1 cellular context compared by ENCODE assay signal in genomic region chr1:85279463-85280080, GRCh38.
TF ChIP-seq lines count a peak whose summit lies in the region.

No MANE protein-coding gene starts in this region.

TF ChIP-seq in K562, 482 proteins besides CTCF, POLR2A, EP300 and RAD21 (continued from another document and continues in another):
- TF ChIP-seq RBM22 (IDR thresholded peaks at IDR 0.05; ENCODE audit: low read depth, low read length, poor library complexity, severe bottlenecking) = no peak
- TF ChIP-seq DPF2 (IDR thresholded peaks at IDR 0.05) = no peak
- TF ChIP-seq, protein P1, sequence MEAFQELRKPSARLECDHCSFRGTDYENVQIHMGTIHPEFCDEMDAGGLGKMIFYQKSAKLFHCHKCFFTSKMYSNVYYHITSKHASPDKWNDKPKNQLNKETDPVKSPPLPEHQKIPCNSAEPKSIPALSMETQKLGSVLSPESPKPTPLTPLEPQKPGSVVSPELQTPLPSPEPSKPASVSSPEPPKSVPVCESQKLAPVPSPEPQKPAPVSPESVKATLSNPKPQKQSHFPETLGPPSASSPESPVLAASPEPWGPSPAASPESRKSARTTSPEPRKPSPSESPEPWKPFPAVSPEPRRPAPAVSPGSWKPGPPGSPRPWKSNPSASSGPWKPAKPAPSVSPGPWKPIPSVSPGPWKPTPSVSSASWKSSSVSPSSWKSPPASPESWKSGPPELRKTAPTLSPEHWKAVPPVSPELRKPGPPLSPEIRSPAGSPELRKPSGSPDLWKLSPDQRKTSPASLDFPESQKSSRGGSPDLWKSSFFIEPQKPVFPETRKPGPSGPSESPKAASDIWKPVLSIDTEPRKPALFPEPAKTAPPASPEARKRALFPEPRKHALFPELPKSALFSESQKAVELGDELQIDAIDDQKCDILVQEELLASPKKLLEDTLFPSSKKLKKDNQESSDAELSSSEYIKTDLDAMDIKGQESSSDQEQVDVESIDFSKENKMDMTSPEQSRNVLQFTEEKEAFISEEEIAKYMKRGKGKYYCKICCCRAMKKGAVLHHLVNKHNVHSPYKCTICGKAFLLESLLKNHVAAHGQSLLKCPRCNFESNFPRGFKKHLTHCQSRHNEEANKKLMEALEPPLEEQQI (IDR thresholded peaks at IDR 0.05) = no peak
- TF ChIP-seq, protein P2, sequence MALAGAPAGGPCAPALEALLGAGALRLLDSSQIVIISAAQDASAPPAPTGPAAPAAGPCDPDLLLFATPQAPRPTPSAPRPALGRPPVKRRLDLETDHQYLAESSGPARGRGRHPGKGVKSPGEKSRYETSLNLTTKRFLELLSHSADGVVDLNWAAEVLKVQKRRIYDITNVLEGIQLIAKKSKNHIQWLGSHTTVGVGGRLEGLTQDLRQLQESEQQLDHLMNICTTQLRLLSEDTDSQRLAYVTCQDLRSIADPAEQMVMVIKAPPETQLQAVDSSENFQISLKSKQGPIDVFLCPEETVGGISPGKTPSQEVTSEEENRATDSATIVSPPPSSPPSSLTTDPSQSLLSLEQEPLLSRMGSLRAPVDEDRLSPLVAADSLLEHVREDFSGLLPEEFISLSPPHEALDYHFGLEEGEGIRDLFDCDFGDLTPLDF (CRISPR knock-in tag; IDR thresholded peaks at IDR 0.05) = no peak
- no peak for TF ChIP-seq ATF1 (CRISPR knock-in tag; IDR thresholded peaks at IDR 0.05)
- TF ChIP-seq ATF1 (tag; IDR thresholded peaks at IDR 0.05) = peak; percentile 10; the same call in 1 of the 2 replicates
- TF ChIP-seq, protein P3, sequence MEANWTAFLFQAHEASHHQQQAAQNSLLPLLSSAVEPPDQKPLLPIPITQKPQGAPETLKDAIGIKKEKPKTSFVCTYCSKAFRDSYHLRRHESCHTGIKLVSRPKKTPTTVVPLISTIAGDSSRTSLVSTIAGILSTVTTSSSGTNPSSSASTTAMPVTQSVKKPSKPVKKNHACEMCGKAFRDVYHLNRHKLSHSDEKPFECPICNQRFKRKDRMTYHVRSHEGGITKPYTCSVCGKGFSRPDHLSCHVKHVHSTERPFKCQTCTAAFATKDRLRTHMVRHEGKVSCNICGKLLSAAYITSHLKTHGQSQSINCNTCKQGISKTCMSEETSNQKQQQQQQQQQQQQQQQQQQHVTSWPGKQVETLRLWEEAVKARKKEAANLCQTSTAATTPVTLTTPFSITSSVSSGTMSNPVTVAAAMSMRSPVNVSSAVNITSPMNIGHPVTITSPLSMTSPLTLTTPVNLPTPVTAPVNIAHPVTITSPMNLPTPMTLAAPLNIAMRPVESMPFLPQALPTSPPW (CRISPR knock-in tag; IDR thresholded peaks at IDR 0.05) = no peak
- no peak for TF ChIP-seq PTBP1 (IDR thresholded peaks at IDR 0.05; ENCODE audit: low read depth, low read length)
- TF ChIP-seq IRF2 (CRISPR knock-in tag; IDR thresholded peaks at IDR 0.05) = no peak
- no peak for TF ChIP-seq RBM17 (IDR thresholded peaks at IDR 0.05; ENCODE audit: borderline replicate concordance, low read depth, low read length)
- TF ChIP-seq, protein P4, sequence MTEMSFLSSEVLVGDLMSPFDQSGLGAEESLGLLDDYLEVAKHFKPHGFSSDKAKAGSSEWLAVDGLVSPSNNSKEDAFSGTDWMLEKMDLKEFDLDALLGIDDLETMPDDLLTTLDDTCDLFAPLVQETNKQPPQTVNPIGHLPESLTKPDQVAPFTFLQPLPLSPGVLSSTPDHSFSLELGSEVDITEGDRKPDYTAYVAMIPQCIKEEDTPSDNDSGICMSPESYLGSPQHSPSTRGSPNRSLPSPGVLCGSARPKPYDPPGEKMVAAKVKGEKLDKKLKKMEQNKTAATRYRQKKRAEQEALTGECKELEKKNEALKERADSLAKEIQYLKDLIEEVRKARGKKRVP (CRISPR knock-in tag; IDR thresholded peaks at IDR 0.05) = peak; percentile 72
- TF ChIP-seq TARDBP (IDR thresholded peaks at IDR 0.05) = 0 out of 2 replicates have a peak, but pooled peaks have one; percentile 27
- TF ChIP-seq GABPB1 (CRISPR knock-in tag; IDR thresholded peaks at IDR 0.05) = no peak
- no peak for TF ChIP-seq ELK1 (CRISPR knock-in tag; IDR thresholded peaks at IDR 0.05)
- TF ChIP-seq KHSRP (IDR thresholded peaks at IDR 0.05) = no peak
- TF ChIP-seq ZNF431 (CRISPR knock-in tag; IDR thresholded peaks at IDR 0.05) = no peak
- TF ChIP-seq BRCA1 (IDR thresholded peaks at IDR 0.05) = no peak
- no peak for TF ChIP-seq BRCA1 (CRISPR knock-in tag; IDR thresholded peaks at IDR 0.05)
- TF ChIP-seq TEAD1 (CRISPR knock-in tag; IDR thresholded peaks at IDR 0.05) = peak in 1 of 2 experiments; percentile 87; a peak in 2 of 4 replicates
- no peak for TF ChIP-seq ARHGAP35 (IDR thresholded peaks at IDR 0.05; ENCODE audit: partially characterized antibody)
- TF ChIP-seq CREBBP (IDR thresholded peaks at IDR 0.05; ENCODE audit: low read depth, low read length) = no peak
- TF ChIP-seq BCL6 (CRISPR knock-in tag; IDR thresholded peaks at IDR 0.05) = 0 out of 2 replicates have a peak, but pooled peaks have one; percentile 63
- peak; percentile 95 for TF ChIP-seq DMBX1 (CRISPR knock-in tag; IDR thresholded peaks at IDR 0.05; ENCODE audit: borderline replicate concordance)
- TF ChIP-seq ZNF695 (CRISPR knock-in tag; IDR thresholded peaks at IDR 0.05) = no peak
- TF ChIP-seq TAF7 (tag; IDR thresholded peaks at IDR 0.05) = peak; percentile 58; the same call in 1 of the 2 replicates
- no peak for TF ChIP-seq NCOR1 (IDR thresholded peaks at IDR 0.05)
- no peak for TF ChIP-seq XRCC3 (IDR thresholded peaks at IDR 0.05)
- TF ChIP-seq SREBF2 (CRISPR knock-in tag; IDR thresholded peaks at IDR 0.05) = no peak
- no peak for TF ChIP-seq FOXM1 (IDR thresholded peaks at IDR 0.05; ENCODE audit: low read depth)
- no peak for TF ChIP-seq FOXM1 (CRISPR knock-in tag; IDR thresholded peaks at IDR 0.05; ENCODE audit: low read depth)
- TF ChIP-seq, protein P5, sequence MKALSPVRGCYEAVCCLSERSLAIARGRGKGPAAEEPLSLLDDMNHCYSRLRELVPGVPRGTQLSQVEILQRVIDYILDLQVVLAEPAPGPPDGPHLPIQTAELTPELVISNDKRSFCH (CRISPR knock-in tag; IDR thresholded peaks at IDR 0.05) = peak; percentile 37; the same call in 1 of the 2 replicates
- TF ChIP-seq, protein P5 (tag; IDR thresholded peaks at IDR 0.05) = peak; percentile 85
- no peak for TF ChIP-seq MTA3 (IDR thresholded peaks at IDR 0.05; ENCODE audit: borderline replicate concordance)
- TF ChIP-seq, protein P6, sequence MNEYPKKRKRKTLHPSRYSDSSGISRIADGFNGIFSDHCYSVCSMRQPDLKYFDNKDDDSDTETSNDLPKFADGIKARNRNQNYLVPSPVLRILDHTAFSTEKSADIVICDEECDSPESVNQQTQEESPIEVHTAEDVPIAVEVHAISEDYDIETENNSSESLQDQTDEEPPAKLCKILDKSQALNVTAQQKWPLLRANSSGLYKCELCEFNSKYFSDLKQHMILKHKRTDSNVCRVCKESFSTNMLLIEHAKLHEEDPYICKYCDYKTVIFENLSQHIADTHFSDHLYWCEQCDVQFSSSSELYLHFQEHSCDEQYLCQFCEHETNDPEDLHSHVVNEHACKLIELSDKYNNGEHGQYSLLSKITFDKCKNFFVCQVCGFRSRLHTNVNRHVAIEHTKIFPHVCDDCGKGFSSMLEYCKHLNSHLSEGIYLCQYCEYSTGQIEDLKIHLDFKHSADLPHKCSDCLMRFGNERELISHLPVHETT (CRISPR knock-in tag; conservative IDR thresholded peaks at IDR 0.05 in 1 of 2, IDR thresholded peaks at IDR 0.05 in 1 of 2) = peak in 1 of 2 experiments; percentile 82; a peak in 2 of 4 replicates
- TF ChIP-seq, protein P7, sequence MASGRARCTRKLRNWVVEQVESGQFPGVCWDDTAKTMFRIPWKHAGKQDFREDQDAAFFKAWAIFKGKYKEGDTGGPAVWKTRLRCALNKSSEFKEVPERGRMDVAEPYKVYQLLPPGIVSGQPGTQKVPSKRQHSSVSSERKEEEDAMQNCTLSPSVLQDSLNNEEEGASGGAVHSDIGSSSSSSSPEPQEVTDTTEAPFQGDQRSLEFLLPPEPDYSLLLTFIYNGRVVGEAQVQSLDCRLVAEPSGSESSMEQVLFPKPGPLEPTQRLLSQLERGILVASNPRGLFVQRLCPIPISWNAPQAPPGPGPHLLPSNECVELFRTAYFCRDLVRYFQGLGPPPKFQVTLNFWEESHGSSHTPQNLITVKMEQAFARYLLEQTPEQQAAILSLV (tag; IDR thresholded peaks at IDR 0.05) = peak; percentile 66; the same call in 1 of the 2 replicates
- no peak for TF ChIP-seq ZNF277 (CRISPR knock-in tag; IDR thresholded peaks at IDR 0.05; ENCODE audit: borderline replicate concordance)
- no peak for TF ChIP-seq ZNF212 (CRISPR knock-in tag; IDR thresholded peaks at IDR 0.05)
- peak in 1 of 2 experiments; percentile 50; a peak in 3 of 4 replicates for TF ChIP-seq NRF1 (conservative IDR thresholded peaks at IDR 0.05 in 1 of 2, IDR thresholded peaks at IDR 0.05 in 1 of 2)
- TF ChIP-seq ZNF644 (tag; IDR thresholded peaks at IDR 0.05; ENCODE audit: low read depth) = peak; percentile 95
- no peak for TF ChIP-seq THAP7 (CRISPR knock-in tag; IDR thresholded peaks at IDR 0.05)
- TF ChIP-seq, protein P8, sequence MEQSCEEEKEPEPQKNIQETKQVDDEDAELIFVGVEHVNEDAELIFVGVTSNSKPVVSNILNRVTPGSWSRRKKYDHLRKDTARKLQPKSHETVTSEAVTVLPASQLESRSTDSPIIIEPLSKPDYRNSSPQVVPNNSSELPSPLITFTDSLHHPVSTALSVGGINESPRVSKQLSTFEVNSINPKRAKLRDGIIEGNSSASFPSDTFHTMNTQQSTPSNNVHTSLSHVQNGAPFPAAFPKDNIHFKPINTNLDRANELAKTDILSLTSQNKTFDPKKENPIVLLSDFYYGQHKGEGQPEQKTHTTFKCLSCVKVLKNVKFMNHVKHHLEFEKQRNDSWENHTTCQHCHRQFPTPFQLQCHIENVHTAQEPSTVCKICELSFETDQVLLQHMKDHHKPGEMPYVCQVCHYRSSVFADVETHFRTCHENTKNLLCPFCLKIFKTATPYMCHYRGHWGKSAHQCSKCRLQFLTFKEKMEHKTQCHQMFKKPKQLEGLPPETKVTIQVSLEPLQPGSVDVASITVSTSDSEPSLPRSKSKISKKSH (CRISPR knock-in tag; IDR thresholded peaks at IDR 0.05) = no peak
- TF ChIP-seq ZNF354B (CRISPR knock-in tag; IDR thresholded peaks at IDR 0.05) = no peak
- TF ChIP-seq, protein P9, sequence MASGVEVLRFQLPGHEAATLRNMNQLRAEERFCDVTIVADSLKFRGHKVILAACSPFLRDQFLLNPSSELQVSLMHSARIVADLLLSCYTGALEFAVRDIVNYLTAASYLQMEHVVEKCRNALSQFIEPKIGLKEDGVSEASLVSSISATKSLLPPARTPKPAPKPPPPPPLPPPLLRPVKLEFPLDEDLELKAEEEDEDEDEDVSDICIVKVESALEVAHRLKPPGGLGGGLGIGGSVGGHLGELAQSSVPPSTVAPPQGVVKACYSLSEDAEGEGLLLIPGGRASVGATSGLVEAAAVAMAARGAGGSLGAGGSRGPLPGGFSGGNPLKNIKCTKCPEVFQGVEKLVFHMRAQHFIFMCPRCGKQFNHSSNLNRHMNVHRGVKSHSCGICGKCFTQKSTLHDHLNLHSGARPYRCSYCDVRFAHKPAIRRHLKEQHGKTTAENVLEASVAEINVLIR (CRISPR knock-in tag; IDR thresholded peaks at IDR 0.05) = 0 out of 2 replicates have a peak, but pooled peaks have one; percentile 44
- TF ChIP-seq, protein P10, sequence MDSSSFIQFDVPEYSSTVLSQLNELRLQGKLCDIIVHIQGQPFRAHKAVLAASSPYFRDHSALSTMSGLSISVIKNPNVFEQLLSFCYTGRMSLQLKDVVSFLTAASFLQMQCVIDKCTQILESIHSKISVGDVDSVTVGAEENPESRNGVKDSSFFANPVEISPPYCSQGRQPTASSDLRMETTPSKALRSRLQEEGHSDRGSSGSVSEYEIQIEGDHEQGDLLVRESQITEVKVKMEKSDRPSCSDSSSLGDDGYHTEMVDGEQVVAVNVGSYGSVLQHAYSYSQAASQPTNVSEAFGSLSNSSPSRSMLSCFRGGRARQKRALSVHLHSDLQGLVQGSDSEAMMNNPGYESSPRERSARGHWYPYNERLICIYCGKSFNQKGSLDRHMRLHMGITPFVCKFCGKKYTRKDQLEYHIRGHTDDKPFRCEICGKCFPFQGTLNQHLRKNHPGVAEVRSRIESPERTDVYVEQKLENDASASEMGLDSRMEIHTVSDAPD (CRISPR knock-in tag; IDR thresholded peaks at IDR 0.05) = no peak
- TF ChIP-seq ZNF3 (CRISPR knock-in tag; IDR thresholded peaks at IDR 0.05) = no peak
- TF ChIP-seq, protein P11, sequence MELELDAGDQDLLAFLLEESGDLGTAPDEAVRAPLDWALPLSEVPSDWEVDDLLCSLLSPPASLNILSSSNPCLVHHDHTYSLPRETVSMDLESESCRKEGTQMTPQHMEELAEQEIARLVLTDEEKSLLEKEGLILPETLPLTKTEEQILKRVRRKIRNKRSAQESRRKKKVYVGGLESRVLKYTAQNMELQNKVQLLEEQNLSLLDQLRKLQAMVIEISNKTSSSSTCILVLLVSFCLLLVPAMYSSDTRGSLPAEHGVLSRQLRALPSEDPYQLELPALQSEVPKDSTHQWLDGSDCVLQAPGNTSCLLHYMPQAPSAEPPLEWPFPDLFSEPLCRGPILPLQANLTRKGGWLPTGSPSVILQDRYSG (tag; conservative IDR thresholded peaks at IDR 0.05; ENCODE audit: low read depth) = peak; percentile 96
- TF ChIP-seq TEAD2 (tag; IDR thresholded peaks at IDR 0.05) = 0 out of 2 replicates have a peak, but pooled peaks have one; percentile 69
- TF ChIP-seq ZNF586 (CRISPR knock-in tag; conservative IDR thresholded peaks at IDR 0.05) = no peak; the same call in 1 of the 2 replicates
- peak; percentile 92 for TF ChIP-seq ZNF165 (CRISPR knock-in tag; IDR thresholded peaks at IDR 0.05; ENCODE audit: borderline replicate concordance)
- no peak for TF ChIP-seq TAF1 (IDR thresholded peaks at IDR 0.05; ENCODE audit: control insufficient read depth, extremely low read depth, insufficient read depth, low read length, severe bottlenecking)
- TF ChIP-seq MEF2D (tag; conservative IDR thresholded peaks at IDR 0.05; ENCODE audit: low read depth) = peak; percentile 79; the same call in 1 of the 2 replicates
